25 cellular contexts compared by ENCODE assay signal in the genomic region with DNA sequence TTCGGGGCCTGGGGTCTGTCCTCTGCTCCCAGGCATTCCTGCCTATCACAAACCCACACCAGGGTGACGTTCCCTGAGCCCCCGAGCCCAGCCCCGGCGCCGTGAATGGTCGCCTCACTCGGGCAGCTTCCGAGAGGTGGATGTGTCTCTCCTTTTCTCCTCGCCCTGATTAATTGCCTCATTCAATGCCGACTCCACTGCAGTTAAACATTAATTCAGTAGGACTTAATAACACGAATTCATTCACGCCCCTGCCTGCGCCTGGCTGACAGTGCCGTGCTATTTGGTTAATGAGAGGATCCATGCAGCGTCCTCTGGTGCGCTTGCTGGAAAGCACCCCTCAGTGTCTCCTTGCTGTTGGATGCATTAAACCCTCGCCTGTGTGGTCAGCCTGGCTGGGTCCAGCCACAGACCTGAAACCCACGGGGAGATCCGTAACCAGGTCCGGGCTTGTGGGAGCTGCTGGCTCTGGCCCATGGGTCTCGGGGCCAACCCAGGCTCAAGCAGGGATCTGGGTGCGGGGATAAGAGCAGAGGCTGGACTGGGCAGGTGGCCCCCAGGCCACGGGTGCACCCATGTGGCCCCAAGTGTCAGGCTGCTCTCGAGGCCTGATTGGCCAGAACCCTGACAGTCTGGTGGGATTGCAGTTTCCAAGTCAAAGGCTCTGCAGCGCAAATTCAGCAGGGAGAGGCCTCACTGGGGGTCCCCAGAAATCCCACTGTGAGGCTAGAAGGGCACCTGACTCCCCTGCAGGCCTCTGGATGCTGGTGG.
"Had no signal": no experiment of that assay in that cellular context is flagged by ENCODE, and none has a peak within 500 bp of the region (broad histone marks: within the 10 kb centered on the region; RNA-seq: fewer than 3 reads in every experiment).

No MANE protein-coding gene starts in this region.

- FAIRE-seq: islet of Langerhans had no signal

- H3K9me3 ChIP-seq: adrenal gland, ascending aorta, gastroesophageal sphincter, heart left ventricle, sigmoid colon, testis, vagina had no signal

- DNase-seq: activated B cell treated with CpG ODN at 0.5 μM for 24 hours; activated CD4-positive, alpha-beta T cell treated with anti-CD3 and anti-CD28 coated beads for 36 hours; activated CD4-positive, alpha-beta T cell treated with anti-CD3 and anti-CD28 coated beads, Interleukin-2, amount 50 U/mL, for 4 hours; activated CD8-positive, alpha-beta memory T cell treated with anti-CD3 and anti-CD28 coated beads, Interleukin-2, amount 50 U/mL, for 48 hours; activated naive CD4-positive, alpha-beta T cell; activated T-cell treated with anti-CD3 and anti-CD28 coated beads, Interleukin-2, amount 50 U/mL, for 4 hours; adrenal gland; cortex of kidney; endodermal cell; heart left ventricle; left cardiac atrium; occipital lobe; posterior cingulate gyrus; retina; sigmoid colon; stimulated activated CD4-positive, alpha-beta T cell treated with anti-CD3 and anti-CD28 coated beads, Interleukin-2, amount 100 ng/mL, for 48 hours; stimulated activated CD8-positive, alpha-beta memory T cell treated with anti-CD3 and anti-CD28 coated beads, Interleukin-4, amount 100 ng/mL, for 48 hours; stimulated activated naive B cell treated with anti-CD40 and anti-IgM and Interleukin-4, amounts not matched to agents 10 μg/mL and 1 μg/mL and 100 μg/mL, for 72 hours; T1000; testis; trophoblast cell had no signal

- H3K4me3 ChIP-seq: adrenal gland, ascending aorta, gastroesophageal sphincter, heart left ventricle, sigmoid colon, testis, vagina had no signal

- H3K27me3 ChIP-seq: adrenal gland, ascending aorta, gastroesophageal sphincter, heart left ventricle, sigmoid colon, testis, vagina had no signal

- H3K27ac ChIP-seq: adrenal gland, ascending aorta, gastroesophageal sphincter, heart left ventricle, sigmoid colon, testis, vagina had no signal

- ATAC-seq: activated CD4-positive, alpha-beta T cell treated with anti-CD3 and anti-CD28 coated beads for 36 hours; activated T-cell treated with anti-CD3 and anti-CD28 coated beads, Interleukin-2, amount 50 U/mL, for 4 hours; gastroesophageal sphincter; heart left ventricle; left cardiac atrium; stimulated activated naive B cell treated with anti-CD40 and anti-IgM and Interleukin-4, amounts not matched to agents 10 μg/mL and 1 μg/mL and 100 μg/mL, for 72 hours had no signal
